1 cellular context compared by ENCODE assay signal in the genomic region with DNA sequence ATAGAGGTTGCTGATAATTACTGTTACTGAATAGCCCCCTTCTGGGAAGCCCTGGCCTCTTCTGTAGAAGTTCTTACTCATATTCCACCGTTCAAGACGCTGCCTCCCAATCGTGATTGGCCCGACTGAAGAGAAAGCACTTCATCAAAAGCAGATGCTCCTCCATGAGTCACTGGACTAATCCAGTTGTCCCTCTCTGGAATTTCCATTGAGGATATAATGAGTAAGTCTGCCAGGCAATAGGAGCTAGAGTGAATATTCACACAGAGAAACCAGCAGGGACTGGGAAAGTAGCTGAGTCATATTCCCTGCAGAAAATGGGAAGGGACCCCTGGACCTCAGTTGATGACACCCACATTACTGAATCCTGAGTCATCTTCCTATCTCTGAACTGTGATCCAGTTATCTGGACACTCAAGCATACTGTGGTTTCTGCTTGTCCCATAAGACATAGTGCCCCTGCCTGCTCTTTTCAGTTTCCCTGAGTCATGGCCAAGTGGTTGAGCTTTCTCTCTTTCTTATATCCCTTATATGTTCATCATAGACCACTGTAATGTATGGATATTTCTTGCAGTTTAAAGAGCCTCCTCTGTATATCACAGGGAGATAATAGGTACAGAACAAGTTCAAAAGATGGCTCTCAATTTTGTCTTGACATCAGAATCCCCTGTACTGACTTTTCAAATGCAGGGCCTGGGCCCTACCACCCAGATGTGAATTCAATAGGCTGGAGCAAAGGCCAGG.
TF ChIP-seq lines count a peak whose summit lies in the region.

No MANE protein-coding gene starts in this region.

TF ChIP-seq in K562, 482 proteins besides CTCF, POLR2A, EP300 and RAD21 (continued from another document and continues in another):
- peak; percentile 75 for TF ChIP-seq ZEB2 (IDR thresholded peaks at IDR 0.05)
- TF ChIP-seq ZNF586 (CRISPR knock-in tag; conservative IDR thresholded peaks at IDR 0.05): no peak
- TF ChIP-seq ZNF212 (CRISPR knock-in tag; IDR thresholded peaks at IDR 0.05): no peak
- no peak for TF ChIP-seq SIN3B (IDR thresholded peaks at IDR 0.05; ENCODE audit: low read depth)
- TF ChIP-seq XRCC3 (IDR thresholded peaks at IDR 0.05): no peak
- TF ChIP-seq, protein P1, sequence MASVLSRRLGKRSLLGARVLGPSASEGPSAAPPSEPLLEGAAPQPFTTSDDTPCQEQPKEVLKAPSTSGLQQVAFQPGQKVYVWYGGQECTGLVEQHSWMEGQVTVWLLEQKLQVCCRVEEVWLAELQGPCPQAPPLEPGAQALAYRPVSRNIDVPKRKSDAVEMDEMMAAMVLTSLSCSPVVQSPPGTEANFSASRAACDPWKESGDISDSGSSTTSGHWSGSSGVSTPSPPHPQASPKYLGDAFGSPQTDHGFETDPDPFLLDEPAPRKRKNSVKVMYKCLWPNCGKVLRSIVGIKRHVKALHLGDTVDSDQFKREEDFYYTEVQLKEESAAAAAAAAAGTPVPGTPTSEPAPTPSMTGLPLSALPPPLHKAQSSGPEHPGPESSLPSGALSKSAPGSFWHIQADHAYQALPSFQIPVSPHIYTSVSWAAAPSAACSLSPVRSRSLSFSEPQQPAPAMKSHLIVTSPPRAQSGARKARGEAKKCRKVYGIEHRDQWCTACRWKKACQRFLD (CRISPR knock-in tag; IDR thresholded peaks at IDR 0.05): peak; percentile 63; the same call in 1 of the 2 replicates
- TF ChIP-seq SIRT6 (IDR thresholded peaks at IDR 0.05; ENCODE audit: low read depth, low read length): no peak
- TF ChIP-seq NR2F6 (CRISPR knock-in tag; IDR thresholded peaks at IDR 0.05): no peak
- no peak for TF ChIP-seq PPARD (CRISPR knock-in tag; IDR thresholded peaks at IDR 0.05)
- peak; percentile 84 to 89 for TF ChIP-seq TRIM24 (IDR thresholded peaks at IDR 0.05)
- TF ChIP-seq KDM1A (IDR thresholded peaks at IDR 0.05): peak; percentile 94 to 95
- no peak for TF ChIP-seq FOXJ3 (CRISPR knock-in tag; IDR thresholded peaks at IDR 0.05)
- no peak for TF ChIP-seq ZNF197 (CRISPR knock-in tag; IDR thresholded peaks at IDR 0.05; ENCODE audit: low read depth)
- TF ChIP-seq, protein P2, sequence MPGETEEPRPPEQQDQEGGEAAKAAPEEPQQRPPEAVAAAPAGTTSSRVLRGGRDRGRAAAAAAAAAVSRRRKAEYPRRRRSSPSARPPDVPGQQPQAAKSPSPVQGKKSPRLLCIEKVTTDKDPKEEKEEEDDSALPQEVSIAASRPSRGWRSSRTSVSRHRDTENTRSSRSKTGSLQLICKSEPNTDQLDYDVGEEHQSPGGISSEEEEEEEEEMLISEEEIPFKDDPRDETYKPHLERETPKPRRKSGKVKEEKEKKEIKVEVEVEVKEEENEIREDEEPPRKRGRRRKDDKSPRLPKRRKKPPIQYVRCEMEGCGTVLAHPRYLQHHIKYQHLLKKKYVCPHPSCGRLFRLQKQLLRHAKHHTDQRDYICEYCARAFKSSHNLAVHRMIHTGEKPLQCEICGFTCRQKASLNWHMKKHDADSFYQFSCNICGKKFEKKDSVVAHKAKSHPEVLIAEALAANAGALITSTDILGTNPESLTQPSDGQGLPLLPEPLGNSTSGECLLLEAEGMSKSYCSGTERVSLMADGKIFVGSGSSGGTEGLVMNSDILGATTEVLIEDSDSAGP (CRISPR knock-in tag; IDR thresholded peaks at IDR 0.05): no peak
- TF ChIP-seq HDAC1 (IDR thresholded peaks at IDR 0.05): peak in 1 of 2 experiments; percentile 92; a peak in 2 of 4 replicates
- no peak for TF ChIP-seq ESRRB (CRISPR knock-in tag; IDR thresholded peaks at IDR 0.05; ENCODE audit: borderline replicate concordance)
- TF ChIP-seq SRSF7 (optimal IDR thresholded peaks at IDR 0.05; ENCODE audit: low read depth, low read length): no peak
- no peak for TF ChIP-seq FOXP4 (CRISPR knock-in tag; IDR thresholded peaks at IDR 0.05; ENCODE audit: borderline replicate concordance)
- TF ChIP-seq SREBF2 (CRISPR knock-in tag; IDR thresholded peaks at IDR 0.05): no peak
- TF ChIP-seq WHSC1 (IDR thresholded peaks at IDR 0.05; ENCODE audit: low read length): no peak
- TF ChIP-seq BHLHE40 (IDR thresholded peaks at IDR 0.05; ENCODE audit: low read length): peak; percentile 42; the same call in 1 of the 2 replicates
- no peak for TF ChIP-seq NUFIP1 (IDR thresholded peaks at IDR 0.05; ENCODE audit: partially characterized antibody)
- TF ChIP-seq TCFL5 (CRISPR knock-in tag; conservative IDR thresholded peaks at IDR 0.05): no peak
- no peak for TF ChIP-seq IRF2 (CRISPR knock-in tag; IDR thresholded peaks at IDR 0.05)
- TF ChIP-seq MAFG (tag; conservative IDR thresholded peaks at IDR 0.05): peak; percentile 99
- TF ChIP-seq THAP12 (CRISPR knock-in tag; IDR thresholded peaks at IDR 0.05): no peak
- TF ChIP-seq, protein P3, sequence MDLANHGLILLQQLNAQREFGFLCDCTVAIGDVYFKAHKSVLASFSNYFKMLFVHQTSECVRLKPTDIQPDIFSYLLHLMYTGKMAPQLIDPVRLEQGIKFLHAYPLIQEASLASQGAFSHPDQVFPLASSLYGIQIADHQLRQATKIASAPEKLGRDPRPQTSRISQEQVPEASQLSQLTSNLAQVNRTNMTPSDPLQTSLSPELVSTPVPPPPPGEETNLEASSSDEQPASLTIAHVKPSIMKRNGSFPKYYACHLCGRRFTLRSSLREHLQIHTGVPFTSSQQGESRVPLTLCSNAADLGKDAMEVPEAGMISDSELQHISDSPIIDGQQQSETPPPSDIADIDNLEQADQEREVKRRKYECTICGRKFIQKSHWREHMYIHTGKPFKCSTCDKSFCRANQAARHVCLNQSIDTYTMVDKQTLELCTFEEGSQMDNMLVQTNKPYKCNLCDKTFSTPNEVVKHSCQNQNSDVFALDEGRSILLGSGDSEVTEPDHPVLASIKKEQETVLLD (IDR thresholded peaks at IDR 0.05): peak; percentile 73; the same call in 1 of the 2 replicates
- TF ChIP-seq, protein P4, sequence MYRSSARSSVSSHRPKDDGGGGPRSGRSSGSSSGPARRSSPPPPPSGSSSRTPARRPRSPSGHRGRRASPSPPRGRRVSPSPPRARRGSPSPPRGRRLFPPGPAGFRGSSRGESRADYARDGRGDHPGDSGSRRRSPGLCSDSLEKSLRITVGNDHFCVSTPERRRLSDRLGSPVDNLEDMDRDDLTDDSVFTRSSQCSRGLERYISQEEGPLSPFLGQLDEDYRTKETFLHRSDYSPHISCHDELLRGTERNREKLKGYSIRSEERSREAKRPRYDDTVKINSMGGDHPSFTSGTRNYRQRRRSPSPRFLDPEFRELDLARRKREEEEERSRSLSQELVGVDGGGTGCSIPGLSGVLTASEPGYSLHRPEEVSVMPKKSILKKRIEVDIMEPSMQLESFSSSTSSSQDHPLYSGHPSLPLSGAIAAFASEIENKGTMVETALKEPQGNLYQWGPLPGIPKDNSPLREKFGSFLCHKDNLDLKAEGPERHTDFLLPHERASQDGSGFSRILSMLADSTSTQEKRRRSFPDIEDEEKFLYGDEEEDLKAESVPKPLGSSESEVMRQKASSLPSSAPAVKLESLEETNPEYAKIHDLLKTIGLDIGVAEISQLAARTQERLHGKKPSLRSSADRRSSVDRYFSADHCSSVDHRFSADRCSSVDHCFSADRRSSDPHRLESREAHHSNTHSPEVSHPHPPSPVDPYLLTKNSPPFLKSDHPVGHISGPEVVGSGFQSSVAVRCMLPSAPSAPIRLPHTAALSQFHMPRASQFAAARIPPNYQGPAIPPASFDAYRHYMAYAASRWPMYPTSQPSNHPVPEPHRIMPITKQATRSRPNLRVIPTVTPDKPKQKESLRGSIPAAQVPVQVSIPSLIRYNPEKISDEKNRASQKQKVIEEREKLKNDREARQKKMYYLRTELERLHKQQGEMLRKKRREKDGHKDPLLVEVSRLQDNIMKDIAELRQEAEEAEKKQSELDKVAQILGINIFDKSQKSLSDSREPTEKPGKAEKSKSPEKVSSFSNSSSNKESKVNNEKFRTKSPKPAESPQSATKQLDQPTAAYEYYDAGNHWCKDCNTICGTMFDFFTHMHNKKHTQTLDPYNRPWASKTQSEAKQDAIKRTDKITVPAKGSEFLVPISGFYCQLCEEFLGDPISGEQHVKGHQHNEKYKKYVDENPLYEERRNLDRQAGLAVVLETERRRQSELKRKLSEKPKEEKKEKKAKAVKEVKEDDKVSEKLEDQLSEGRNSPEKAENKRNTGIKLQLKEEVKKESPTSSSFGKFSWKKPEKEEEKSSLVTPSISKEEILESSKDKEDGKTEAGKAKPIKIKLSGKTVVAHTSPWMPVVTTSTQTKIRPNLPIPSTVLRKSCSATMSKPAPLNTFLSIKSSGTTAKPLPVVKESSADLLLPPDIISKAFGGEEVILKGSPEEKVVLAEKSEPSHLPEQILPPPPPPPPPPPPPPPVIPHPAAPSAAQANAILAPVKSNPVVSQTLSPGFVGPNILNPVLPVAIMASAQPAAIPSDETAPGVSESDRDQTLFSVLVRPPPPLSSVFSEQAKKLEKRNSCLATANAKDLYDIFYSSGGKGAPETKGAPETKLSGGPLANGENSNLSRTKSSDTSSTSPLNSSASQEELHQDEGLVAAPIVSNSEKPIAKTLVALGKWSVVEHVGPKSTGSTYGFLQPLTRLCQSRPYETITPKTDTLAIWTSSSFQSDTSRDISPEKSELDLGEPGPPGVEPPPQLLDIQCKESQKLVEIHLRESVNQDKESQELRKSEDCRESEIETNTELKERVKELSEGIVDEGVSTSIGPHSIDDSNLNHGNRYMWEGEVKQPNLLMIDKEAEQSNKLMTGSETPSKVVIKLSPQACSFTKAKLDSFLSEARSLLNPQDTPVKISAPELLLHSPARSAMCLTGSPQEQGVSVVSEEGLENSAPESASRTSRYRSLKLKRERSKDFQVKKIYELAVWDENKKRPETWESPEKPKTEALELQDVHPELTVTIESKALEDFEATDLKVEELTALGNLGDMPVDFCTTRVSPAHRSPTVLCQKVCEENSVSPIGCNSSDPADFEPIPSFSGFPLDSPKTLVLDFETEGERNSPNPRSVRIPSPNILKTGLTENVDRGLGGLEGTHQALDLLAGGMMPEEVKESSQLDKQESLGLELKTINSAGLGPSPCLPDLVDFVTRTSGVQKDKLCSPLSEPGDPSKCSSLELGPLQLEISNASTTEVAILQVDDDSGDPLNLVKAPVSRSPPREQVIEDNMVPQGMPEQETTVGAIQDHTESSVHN (IDR thresholded peaks at IDR 0.05; ENCODE audit: borderline replicate concordance in 1 of 2, low read depth in 1 of 2): peak in 1 of 2 experiments; percentile 95; a peak in 2 of 4 replicates
- TF ChIP-seq SP1 (CRISPR knock-in tag; IDR thresholded peaks at IDR 0.05): peak; percentile 33; the same call in 1 of the 2 replicates
- 0 out of 2 replicates have a peak, but pooled peaks have one; percentile 12 for TF ChIP-seq ELF4 (CRISPR knock-in tag; IDR thresholded peaks at IDR 0.05)
- no peak for TF ChIP-seq ZNF121 (CRISPR knock-in tag; conservative IDR thresholded peaks at IDR 0.05)
- no peak for TF ChIP-seq BRF2 (IDR thresholded peaks at IDR 0.05; ENCODE audit: borderline replicate concordance, insufficient read depth, insufficient read length)
- no peak for TF ChIP-seq IRF1 (CRISPR knock-in tag; IDR thresholded peaks at IDR 0.05; ENCODE audit: borderline replicate concordance)
- TF ChIP-seq ERF (CRISPR knock-in tag; IDR thresholded peaks at IDR 0.05): no peak
- TF ChIP-seq GATAD2A (IDR thresholded peaks at IDR 0.05): peak; percentile 89
- TF ChIP-seq, protein P5, sequence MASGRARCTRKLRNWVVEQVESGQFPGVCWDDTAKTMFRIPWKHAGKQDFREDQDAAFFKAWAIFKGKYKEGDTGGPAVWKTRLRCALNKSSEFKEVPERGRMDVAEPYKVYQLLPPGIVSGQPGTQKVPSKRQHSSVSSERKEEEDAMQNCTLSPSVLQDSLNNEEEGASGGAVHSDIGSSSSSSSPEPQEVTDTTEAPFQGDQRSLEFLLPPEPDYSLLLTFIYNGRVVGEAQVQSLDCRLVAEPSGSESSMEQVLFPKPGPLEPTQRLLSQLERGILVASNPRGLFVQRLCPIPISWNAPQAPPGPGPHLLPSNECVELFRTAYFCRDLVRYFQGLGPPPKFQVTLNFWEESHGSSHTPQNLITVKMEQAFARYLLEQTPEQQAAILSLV (tag; IDR thresholded peaks at IDR 0.05): no peak
- TF ChIP-seq ZNF830 (CRISPR knock-in tag; IDR thresholded peaks at IDR 0.05): no peak
- TF ChIP-seq ZNF57 (CRISPR knock-in tag; IDR thresholded peaks at IDR 0.05): no peak
- no peak for TF ChIP-seq TAF15 (IDR thresholded peaks at IDR 0.05; ENCODE audit: low read depth, low read length)
